Comparison of ENCODE assay signal across 8 cellular contexts in genomic region chr16:74813109-74813641, GRCh38. TPM values are rescaled to one million over a fixed set of nuclear protein-coding genes. Genes with fewer than 3 reads are reported as not detected.
DNase-seq lines count a peak whose midpoint lies in the region; ATAC-seq and TF ChIP-seq lines count a peak whose summit lies in the region.

No MANE protein-coding gene starts in this region.

- H3K9ac ChIP-seq in fibroblast of lung (ENCODE audit: insufficient read depth, low read length), result no peak overlapping the region

- H3K36me3 ChIP-seq in PC-9 (ENCODE audit: low read depth) (no peaks in the 10 kb centered on the region), fibroblast of lung (ENCODE audit: control insufficient read depth, insufficient read depth, low read length) (no peaks in the 10 kb centered on the region)

- H3K27ac ChIP-seq in PC-9 (no peak overlapping the region), fibroblast of lung (ENCODE audit: insufficient read depth, low read length) (no peak overlapping the region)

- peak; percentile 89 for ATAC-seq in GM21447 (IDR thresholded peaks at IDR 0.05; ENCODE audit: unreplicated experiment)
- peak; percentile 100 for ATAC-seq in activated T-cell treated with anti-CD3 and anti-CD28 coated beads, Interleukin-2, amount 50 U/mL, for 4 hours
- peak; percentile 94 to 95 for ATAC-seq in natural killer cell treated with Interleukin-12 subunit alpha and Interleukin-12 subunit beta and Interleukin-15 and Interleukin-18, amount 100 ng/mL, for 72 hours
- peak; percentile 96 for ATAC-seq in stimulated activated memory B cell treated with anti-CD40 and anti-IgM and Interleukin-4, amounts not matched to agents 10 μg/mL and 1 μg/mL and 100 μg/mL, for 72 hours

- H3K9me3 Mint-ChIP-seq in activated T-cell treated with anti-CD3 and anti-CD28 coated beads, Interleukin-2, amount 50 U/mL, for 4 hours, result no peaks in the 10 kb centered on the region
- no peaks in the 10 kb centered on the region for H3K9me3 Mint-ChIP-seq in natural killer cell treated with Interleukin-12 subunit alpha and Interleukin-12 subunit beta and Interleukin-15 and Interleukin-18, amount 100 ng/mL, for 72 hours
- no peaks in the 10 kb centered on the region for H3K9me3 Mint-ChIP-seq in stimulated activated memory B cell treated with anti-CD40 and anti-IgM and Interleukin-4, amounts not matched to agents 10 μg/mL and 1 μg/mL and 100 μg/mL, for 72 hours

- peak; percentile 13 for DNase-seq in DMS 273 treated with DMSO at 0.1 percent for 48 hours (lab: John Stamatoyannopoulos, UW)
- DNase-seq in HT-29 (ENCODE audit: low spot score), result peak; percentile 86
- DNase-seq in PC-9, result peak; percentile 60 to 85
- DNase-seq in activated T-cell treated with anti-CD3 and anti-CD28 coated beads, Interleukin-2, amount 50 U/mL, for 4 hours, result peak; percentile 66
- DNase-seq in fibroblast of lung (ENCODE audit: low read depth in 2 of 2), result peak; percentile 56 to 65
- DNase-seq in natural killer cell treated with Interleukin-12 subunit alpha and Interleukin-12 subunit beta and Interleukin-15 and Interleukin-18, amount 100 ng/mL, for 72 hours (ENCODE audit: low spot score), result peak; percentile 70

- no peaks in the 10 kb centered on the region for H4K20me1 ChIP-seq in PC-9 (ENCODE audit: insufficient read depth)
- no peaks in the 10 kb centered on the region for H4K20me1 ChIP-seq in fibroblast of lung (ENCODE audit: control insufficient read depth, extremely low read depth, insufficient read depth, low read length)

- H3K36me3 Mint-ChIP-seq in activated T-cell treated with anti-CD3 and anti-CD28 coated beads, Interleukin-2, amount 50 U/mL, for 4 hours (ENCODE audit: insufficient read depth), result no peaks in the 10 kb centered on the region
- H3K36me3 Mint-ChIP-seq in natural killer cell treated with Interleukin-12 subunit alpha and Interleukin-12 subunit beta and Interleukin-15 and Interleukin-18, amount 100 ng/mL, for 72 hours, result no peaks in the 10 kb centered on the region
- H3K36me3 Mint-ChIP-seq in stimulated activated memory B cell treated with anti-CD40 and anti-IgM and Interleukin-4, amounts not matched to agents 10 μg/mL and 1 μg/mL and 100 μg/mL, for 72 hours, result no peaks in the 10 kb centered on the region

- H3K27me3 Mint-ChIP-seq in activated T-cell treated with anti-CD3 and anti-CD28 coated beads, Interleukin-2, amount 50 U/mL, for 4 hours (ENCODE audit: low read depth), result peaks cover 2% of the 10 kb centered on the region
- peaks cover 4 to 17% of the 10 kb centered on the region in 2 donors for H3K27me3 Mint-ChIP-seq in natural killer cell treated with Interleukin-12 subunit alpha and Interleukin-12 subunit beta and Interleukin-15 and Interleukin-18, amount 100 ng/mL, for 72 hours
- no peaks in the 10 kb centered on the region for H3K27me3 Mint-ChIP-seq in stimulated activated memory B cell treated with anti-CD40 and anti-IgM and Interleukin-4, amounts not matched to agents 10 μg/mL and 1 μg/mL and 100 μg/mL, for 72 hours

- intact Hi-C loops in PC-9 (cut with micrococcal nuclease; ENCODE audit: unreplicated experiment), result loop anchor here (1.0 kb wide), 3 partner anchors 39 to 104 kb away; partner anchors contain the start of gene FA2H

- H3K4me2 ChIP-seq in PC-9 (peak overlapping the region; percentile 59), fibroblast of lung (ENCODE audit: extremely low read depth, insufficient read depth, low read length) (no peak overlapping the region)

- H3K4me1 Mint-ChIP-seq in activated T-cell treated with anti-CD3 and anti-CD28 coated beads, Interleukin-2, amount 50 U/mL, for 4 hours (ENCODE audit: low read depth), result no peaks in the 10 kb centered on the region
- H3K4me1 Mint-ChIP-seq in natural killer cell treated with Interleukin-12 subunit alpha and Interleukin-12 subunit beta and Interleukin-15 and Interleukin-18, amount 100 ng/mL, for 72 hours (ENCODE audit: low read depth in 2 of 2), result no peaks in the 10 kb centered on the region
- H3K4me1 Mint-ChIP-seq in stimulated activated memory B cell treated with anti-CD40 and anti-IgM and Interleukin-4, amounts not matched to agents 10 μg/mL and 1 μg/mL and 100 μg/mL, for 72 hours, result peaks cover 8% of the 10 kb centered on the region

- no peaks in the 10 kb centered on the region; the same call in 1 of the 2 replicates for H3K9me3 ChIP-seq in PC-9 (ENCODE audit: insufficient read depth, low read depth)
- H3K9me3 ChIP-seq in fibroblast of lung (ENCODE audit: control insufficient read depth, insufficient read depth, low read depth, low read length), result no peaks in the 10 kb centered on the region

- H3K27ac Mint-ChIP-seq in natural killer cell treated with Interleukin-12 subunit alpha and Interleukin-12 subunit beta and Interleukin-15 and Interleukin-18, amount 100 ng/mL, for 72 hours, result no peak overlapping the region
- no peak overlapping the region for H3K27ac Mint-ChIP-seq in stimulated activated memory B cell treated with anti-CD40 and anti-IgM and Interleukin-4, amounts not matched to agents 10 μg/mL and 1 μg/mL and 100 μg/mL, for 72 hours

- H3K4me3 ChIP-seq in PC-9, result no peak overlapping the region; the same call in 1 of the 2 replicates
- H3K4me3 ChIP-seq in fibroblast of lung (replicated peaks in 1 of 4; ENCODE audit: control extremely low read depth in 1 of 4, insufficient read depth in 1 of 4, low read depth in 3 of 4, low read length in 4 of 4), result no peak overlapping the region

- H2AFZ ChIP-seq in PC-9, result peak overlapping the region; percentile 68
- no peak overlapping the region for H2AFZ ChIP-seq in fibroblast of lung (ENCODE audit: low read length)

- no peaks in the 10 kb centered on the region for H3K4me1 ChIP-seq in PC-9 (replicated peaks; ENCODE audit: insufficient read depth)
- H3K4me1 ChIP-seq in fibroblast of lung (ENCODE audit: control insufficient read depth, extremely low read depth, insufficient read depth, low read length), result no peaks in the 10 kb centered on the region

- H3K4me3 Mint-ChIP-seq in activated T-cell treated with anti-CD3 and anti-CD28 coated beads, Interleukin-2, amount 50 U/mL, for 4 hours, result no peak overlapping the region
- H3K4me3 Mint-ChIP-seq in natural killer cell treated with Interleukin-12 subunit alpha and Interleukin-12 subunit beta and Interleukin-15 and Interleukin-18, amount 100 ng/mL, for 72 hours, result no peak overlapping the region
- no peak overlapping the region for H3K4me3 Mint-ChIP-seq in stimulated activated memory B cell treated with anti-CD40 and anti-IgM and Interleukin-4, amounts not matched to agents 10 μg/mL and 1 μg/mL and 100 μg/mL, for 72 hours

- no peaks in the 10 kb centered on the region for H3F3A ChIP-seq in PC-9 (ENCODE audit: insufficient read depth, low read depth)

- H3K9me2 ChIP-seq in PC-9 (ENCODE audit: insufficient read depth), result no peaks in the 10 kb centered on the region

- TF ChIP-seq CTCF in PC-9 (conservative IDR thresholded peaks at IDR 0.05) (peak; percentile 93), fibroblast of lung (conservative IDR thresholded peaks at IDR 0.05 in 1 of 2, IDR thresholded peaks at IDR 0.05 in 1 of 2; ENCODE audit: low read depth in 1 of 2, low read length in 2 of 2) (peak; percentile 84 to 91)

- H3K27me3 ChIP-seq in PC-9 (ENCODE audit: insufficient read depth, low read depth), result no peaks in the 10 kb centered on the region
- H3K27me3 ChIP-seq in fibroblast of lung (ENCODE audit: control insufficient read depth, insufficient read depth, low read length), result peaks cover 13% of the 10 kb centered on the region

- BruUV-seq in PC-9 (replicated peaks; lab: Mats Ljungman, UMichigan), result no TSS peak

- POLR2A ChIA-PET in PC-9 (lab: Charles Lee; ENCODE audit: unreplicated experiment), result interaction anchor here (0.7 kb wide), 1 partner anchor 23 kb away, joined by 7 read pairs; no protein-coding TSS in a partner anchor

- CTCF ChIA-PET in PC-9 (lab: Charles Lee), result interaction anchor here (0.6 to 1.8 kb wide), 2 partner anchors 49 to 146 kb away, joined by 3 to 10 read pairs; partner anchors contain the start of gene RFWD3

- H3K79me2 ChIP-seq in PC-9 (ENCODE audit: low read depth), result no peaks in the 10 kb centered on the region
- H3K79me2 ChIP-seq in fibroblast of lung (ENCODE audit: control insufficient read depth, insufficient read depth, low read length), result no peaks in the 10 kb centered on the region

RNA-seq across cellular contexts. Expression of gene FA2H, which starts 38.6 kb away (rescaled TPM):
- 23.0 and 29.5 TPM in 2 replicates for total RNA-seq in HT-29 (2014; rRNA removed; shearing (Covaris generic))
- 3.5 and 4.8 TPM in 2 replicates for total RNA-seq in PC-9 (2021)
- under 1 TPM in 1 of 3 donors, not detected in 2; 0.43 TPM for total RNA-seq in activated T-cell treated with anti-CD3 and anti-CD28 coated beads, Interleukin-2, amount 50 U/mL, for 4 hours
- not detected in 2 replicates for total RNA-seq in fibroblast of lung
- not detected in 2 replicates for polyA plus RNA-seq in fibroblast of lung
- polyA plus RNA-seq in fibroblast of lung (2012), result not detected in 2 replicates
- polyA minus RNA-seq in fibroblast of lung (ENCODE audit: low replicate concordance), result not detected in 2 replicates
- not detected for total RNA-seq in natural killer cell treated with Interleukin-12 subunit alpha and Interleukin-12 subunit beta and Interleukin-15 and Interleukin-18, amount 100 ng/mL, for 72 hours

Comparison
In these comparisons a context has a peak if more than half of its experiments do, and no peak if none do; other contexts are left out.
1. DNase-seq: peak in every context shown above with its lines; median percentile 86 in HT-29; 72 in PC-9; 70 in natural killer cell treated with Interleukin-12 subunit alpha and Interleukin-12 subunit beta and Interleukin-15 and Interleukin-18, amount 100 ng/mL, for 72 hours; 66 in activated T-cell treated with anti-CD3 and anti-CD28 coated beads, Interleukin-2, amount 50 U/mL, for 4 hours; 60 in fibroblast of lung; 13 in DMS 273 treated with DMSO at 0.1 percent for 48 hours.